1 cellular context compared by ENCODE assay signal in the genomic region with DNA sequence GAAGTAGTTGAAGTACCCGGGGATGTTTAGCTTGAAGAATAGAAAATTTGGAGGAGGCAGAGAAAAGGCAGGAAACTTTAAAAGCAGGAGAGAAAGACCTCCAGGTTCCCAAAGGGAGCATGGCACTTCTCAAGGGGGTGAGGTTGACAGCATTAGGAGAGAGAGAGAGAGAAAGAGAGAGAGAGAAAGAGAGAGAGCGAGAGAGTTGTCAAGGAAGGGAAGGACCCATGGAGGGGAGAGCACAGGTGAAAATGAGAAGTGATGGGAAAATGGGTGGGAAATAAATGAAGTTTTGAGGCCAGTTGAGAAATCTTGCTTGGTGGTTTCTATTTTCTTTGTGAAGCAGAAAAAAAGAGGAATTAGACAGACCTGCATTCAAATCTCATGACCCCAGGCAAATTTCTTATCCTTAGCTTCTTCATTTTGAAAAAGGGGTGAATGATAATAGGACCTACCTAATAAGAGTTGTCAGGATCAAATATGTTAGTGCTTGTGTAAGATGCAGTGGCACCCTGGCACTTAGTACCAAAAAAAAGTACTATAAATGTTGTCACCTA.
TF ChIP-seq lines count a peak whose summit lies in the region.

No MANE protein-coding gene starts in this region.

TF ChIP-seq in GM12878, 131 proteins besides CTCF, POLR2A, EP300 and RAD21 (continued from another document):
- TF ChIP-seq, protein P1, sequence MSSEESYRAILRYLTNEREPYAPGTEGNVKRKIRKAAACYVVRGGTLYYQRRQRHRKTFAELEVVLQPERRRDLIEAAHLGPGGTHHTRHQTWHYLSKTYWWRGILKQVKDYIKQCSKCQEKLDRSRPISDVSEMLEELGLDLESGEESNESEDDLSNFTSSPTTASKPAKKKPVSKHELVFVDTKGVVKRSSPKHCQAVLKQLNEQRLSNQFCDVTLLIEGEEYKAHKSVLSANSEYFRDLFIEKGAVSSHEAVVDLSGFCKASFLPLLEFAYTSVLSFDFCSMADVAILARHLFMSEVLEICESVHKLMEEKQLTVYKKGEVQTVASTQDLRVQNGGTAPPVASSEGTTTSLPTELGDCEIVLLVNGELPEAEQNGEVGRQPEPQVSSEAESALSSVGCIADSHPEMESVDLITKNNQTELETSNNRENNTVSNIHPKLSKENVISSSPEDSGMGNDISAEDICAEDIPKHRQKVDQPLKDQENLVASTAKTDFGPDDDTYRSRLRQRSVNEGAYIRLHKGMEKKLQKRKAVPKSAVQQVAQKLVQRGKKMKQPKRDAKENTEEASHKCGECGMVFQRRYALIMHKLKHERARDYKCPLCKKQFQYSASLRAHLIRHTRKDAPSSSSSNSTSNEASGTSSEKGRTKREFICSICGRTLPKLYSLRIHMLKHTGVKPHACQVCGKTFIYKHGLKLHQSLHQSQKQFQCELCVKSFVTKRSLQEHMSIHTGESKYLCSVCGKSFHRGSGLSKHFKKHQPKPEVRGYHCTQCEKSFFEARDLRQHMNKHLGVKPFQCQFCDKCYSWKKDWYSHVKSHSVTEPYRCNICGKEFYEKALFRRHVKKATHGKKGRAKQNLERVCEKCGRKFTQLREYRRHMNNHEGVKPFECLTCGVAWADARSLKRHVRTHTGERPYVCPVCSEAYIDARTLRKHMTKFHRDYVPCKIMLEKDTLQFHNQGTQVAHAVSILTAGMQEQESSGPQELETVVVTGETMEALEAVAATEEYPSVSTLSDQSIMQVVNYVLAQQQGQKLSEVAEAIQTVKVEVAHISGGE (CRISPR knock-in tag; IDR thresholded peaks at IDR 0.05) = no peak
- TF ChIP-seq SKIL (IDR thresholded peaks at IDR 0.05; ENCODE audit: low read depth, poor library complexity, severe bottlenecking) (peak; percentile 40), MYB (IDR thresholded peaks at IDR 0.05; ENCODE audit: borderline replicate concordance, low read depth, low read length) (no peak), ZNF622 (IDR thresholded peaks at IDR 0.05) (no peak), NFYA (IDR thresholded peaks at IDR 0.05; ENCODE audit: borderline replicate concordance, low read depth, low read length) (no peak), ATF7 (IDR thresholded peaks at IDR 0.05; ENCODE audit: low read depth) (peak; percentile 31; the same call in 1 of the 2 replicates), JUNB (IDR thresholded peaks at IDR 0.05) (no peak), NR2C1 (IDR thresholded peaks at IDR 0.05) (no peak), ZBED1 (IDR thresholded peaks at IDR 0.05; ENCODE audit: borderline replicate concordance) (no peak), SREBF2 (IDR thresholded peaks at IDR 0.05; ENCODE audit: low read length) (no peak), ZNF687 (IDR thresholded peaks at IDR 0.05) (peak; percentile 53), PAX5 (IDR thresholded peaks at IDR 0.05; ENCODE audit: borderline replicate concordance, low read depth, low read length) (no peak), RELA (IDR thresholded peaks at IDR 0.05; ENCODE audit: borderline replicate concordance, partially characterized antibody) (no peak), SMARCA5 (IDR thresholded peaks at IDR 0.05) (no peak), SIN3A (IDR thresholded peaks at IDR 0.05; ENCODE audit: low read depth, low read length) (no peak), RBBP5 (conservative IDR thresholded peaks at IDR 0.05) (no peak), ZNF384 (IDR thresholded peaks at IDR 0.05; ENCODE audit: borderline replicate concordance, low read depth, low read length) (no peak)
